ENCODE assay signal across 1 cellular context in genomic region chr21:38989745-38990423, GRCh38.
A peak's percentile ranks its signal among the peaks of the same experiment; 100 is the strongest.
TF ChIP-seq lines count a peak whose summit lies in the region.

No MANE protein-coding gene starts in this region.

TF ChIP-seq in HepG2, 621 proteins besides CTCF, POLR2A, EP300 and RAD21 (continued from another document and continues in another):
- no peak for TF ChIP-seq ZNF407 (CRISPR knock-in tag; IDR thresholded peaks at IDR 0.05; ENCODE audit: not compliant biosample characterization)
- TF ChIP-seq BRCA1 (CRISPR knock-in tag; IDR thresholded peaks at IDR 0.05) = no peak
- TF ChIP-seq, protein P1, sequence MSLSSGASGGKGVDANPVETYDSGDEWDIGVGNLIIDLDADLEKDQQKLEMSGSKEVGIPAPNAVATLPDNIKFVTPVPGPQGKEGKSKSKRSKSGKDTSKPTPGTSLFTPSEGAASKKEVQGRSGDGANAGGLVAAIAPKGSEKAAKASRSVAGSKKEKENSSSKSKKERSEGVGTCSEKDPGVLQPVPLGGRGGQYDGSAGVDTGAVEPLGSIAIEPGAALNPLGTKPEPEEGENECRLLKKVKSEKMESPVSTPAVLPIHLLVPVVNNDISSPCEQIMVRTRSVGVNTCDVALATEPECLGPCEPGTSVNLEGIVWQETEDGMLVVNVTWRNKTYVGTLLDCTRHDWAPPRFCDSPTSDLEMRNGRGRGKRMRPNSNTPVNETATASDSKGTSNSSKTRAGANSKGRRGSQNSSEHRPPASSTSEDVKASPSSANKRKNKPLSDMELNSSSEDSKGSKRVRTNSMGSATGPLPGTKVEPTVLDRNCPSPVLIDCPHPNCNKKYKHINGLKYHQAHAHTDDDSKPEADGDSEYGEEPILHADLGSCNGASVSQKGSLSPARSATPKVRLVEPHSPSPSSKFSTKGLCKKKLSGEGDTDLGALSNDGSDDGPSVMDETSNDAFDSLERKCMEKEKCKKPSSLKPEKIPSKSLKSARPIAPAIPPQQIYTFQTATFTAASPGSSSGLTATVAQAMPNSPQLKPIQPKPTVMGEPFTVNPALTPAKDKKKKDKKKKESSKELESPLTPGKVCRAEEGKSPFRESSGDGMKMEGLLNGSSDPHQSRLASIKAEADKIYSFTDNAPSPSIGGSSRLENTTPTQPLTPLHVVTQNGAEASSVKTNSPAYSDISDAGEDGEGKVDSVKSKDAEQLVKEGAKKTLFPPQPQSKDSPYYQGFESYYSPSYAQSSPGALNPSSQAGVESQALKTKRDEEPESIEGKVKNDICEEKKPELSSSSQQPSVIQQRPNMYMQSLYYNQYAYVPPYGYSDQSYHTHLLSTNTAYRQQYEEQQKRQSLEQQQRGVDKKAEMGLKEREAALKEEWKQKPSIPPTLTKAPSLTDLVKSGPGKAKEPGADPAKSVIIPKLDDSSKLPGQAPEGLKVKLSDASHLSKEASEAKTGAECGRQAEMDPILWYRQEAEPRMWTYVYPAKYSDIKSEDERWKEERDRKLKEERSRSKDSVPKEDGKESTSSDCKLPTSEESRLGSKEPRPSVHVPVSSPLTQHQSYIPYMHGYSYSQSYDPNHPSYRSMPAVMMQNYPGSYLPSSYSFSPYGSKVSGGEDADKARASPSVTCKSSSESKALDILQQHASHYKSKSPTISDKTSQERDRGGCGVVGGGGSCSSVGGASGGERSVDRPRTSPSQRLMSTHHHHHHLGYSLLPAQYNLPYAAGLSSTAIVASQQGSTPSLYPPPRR (CRISPR knock-in tag; IDR thresholded peaks at IDR 0.05; ENCODE audit: borderline replicate concordance) = peak; percentile 76; the same call in 1 of the 2 replicates
- 0 out of 2 replicates have a peak, but pooled peaks have one; percentile 14 for TF ChIP-seq ZNF263 (CRISPR knock-in tag; IDR thresholded peaks at IDR 0.05)
- TF ChIP-seq NONO (IDR thresholded peaks at IDR 0.05) = no peak
- peak; percentile 32; the same call in 1 of the 2 replicates for TF ChIP-seq NONO (CRISPR knock-in tag; conservative IDR thresholded peaks at IDR 0.05)
- TF ChIP-seq KDM5A (IDR thresholded peaks at IDR 0.05; ENCODE audit: borderline replicate concordance, low read length) = no peak
- 0 out of 2 replicates have a peak, but pooled peaks have one; percentile 76 for TF ChIP-seq ZKSCAN8 (CRISPR knock-in tag; IDR thresholded peaks at IDR 0.05; ENCODE audit: borderline replicate concordance)
- TF ChIP-seq RFX1 (IDR thresholded peaks at IDR 0.05) = no peak
- no peak for TF ChIP-seq ZBTB37 (CRISPR knock-in tag; IDR thresholded peaks at IDR 0.05)
- TF ChIP-seq SYNCRIP (IDR thresholded peaks at IDR 0.05; ENCODE audit: insufficient read depth, low read depth, low read length) = no peak
- TF ChIP-seq, protein P2, sequence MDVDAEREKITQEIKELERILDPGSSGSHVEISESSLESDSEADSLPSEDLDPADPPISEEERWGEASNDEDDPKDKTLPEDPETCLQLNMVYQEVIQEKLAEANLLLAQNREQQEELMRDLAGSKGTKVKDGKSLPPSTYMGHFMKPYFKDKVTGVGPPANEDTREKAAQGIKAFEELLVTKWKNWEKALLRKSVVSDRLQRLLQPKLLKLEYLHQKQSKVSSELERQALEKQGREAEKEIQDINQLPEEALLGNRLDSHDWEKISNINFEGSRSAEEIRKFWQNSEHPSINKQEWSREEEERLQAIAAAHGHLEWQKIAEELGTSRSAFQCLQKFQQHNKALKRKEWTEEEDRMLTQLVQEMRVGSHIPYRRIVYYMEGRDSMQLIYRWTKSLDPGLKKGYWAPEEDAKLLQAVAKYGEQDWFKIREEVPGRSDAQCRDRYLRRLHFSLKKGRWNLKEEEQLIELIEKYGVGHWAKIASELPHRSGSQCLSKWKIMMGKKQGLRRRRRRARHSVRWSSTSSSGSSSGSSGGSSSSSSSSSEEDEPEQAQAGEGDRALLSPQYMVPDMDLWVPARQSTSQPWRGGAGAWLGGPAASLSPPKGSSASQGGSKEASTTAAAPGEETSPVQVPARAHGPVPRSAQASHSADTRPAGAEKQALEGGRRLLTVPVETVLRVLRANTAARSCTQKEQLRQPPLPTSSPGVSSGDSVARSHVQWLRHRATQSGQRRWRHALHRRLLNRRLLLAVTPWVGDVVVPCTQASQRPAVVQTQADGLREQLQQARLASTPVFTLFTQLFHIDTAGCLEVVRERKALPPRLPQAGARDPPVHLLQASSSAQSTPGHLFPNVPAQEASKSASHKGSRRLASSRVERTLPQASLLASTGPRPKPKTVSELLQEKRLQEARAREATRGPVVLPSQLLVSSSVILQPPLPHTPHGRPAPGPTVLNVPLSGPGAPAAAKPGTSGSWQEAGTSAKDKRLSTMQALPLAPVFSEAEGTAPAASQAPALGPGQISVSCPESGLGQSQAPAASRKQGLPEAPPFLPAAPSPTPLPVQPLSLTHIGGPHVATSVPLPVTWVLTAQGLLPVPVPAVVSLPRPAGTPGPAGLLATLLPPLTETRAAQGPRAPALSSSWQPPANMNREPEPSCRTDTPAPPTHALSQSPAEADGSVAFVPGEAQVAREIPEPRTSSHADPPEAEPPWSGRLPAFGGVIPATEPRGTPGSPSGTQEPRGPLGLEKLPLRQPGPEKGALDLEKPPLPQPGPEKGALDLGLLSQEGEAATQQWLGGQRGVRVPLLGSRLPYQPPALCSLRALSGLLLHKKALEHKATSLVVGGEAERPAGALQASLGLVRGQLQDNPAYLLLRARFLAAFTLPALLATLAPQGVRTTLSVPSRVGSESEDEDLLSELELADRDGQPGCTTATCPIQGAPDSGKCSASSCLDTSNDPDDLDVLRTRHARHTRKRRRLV (CRISPR knock-in tag; IDR thresholded peaks at IDR 0.05) = no peak
- TF ChIP-seq, protein P3, sequence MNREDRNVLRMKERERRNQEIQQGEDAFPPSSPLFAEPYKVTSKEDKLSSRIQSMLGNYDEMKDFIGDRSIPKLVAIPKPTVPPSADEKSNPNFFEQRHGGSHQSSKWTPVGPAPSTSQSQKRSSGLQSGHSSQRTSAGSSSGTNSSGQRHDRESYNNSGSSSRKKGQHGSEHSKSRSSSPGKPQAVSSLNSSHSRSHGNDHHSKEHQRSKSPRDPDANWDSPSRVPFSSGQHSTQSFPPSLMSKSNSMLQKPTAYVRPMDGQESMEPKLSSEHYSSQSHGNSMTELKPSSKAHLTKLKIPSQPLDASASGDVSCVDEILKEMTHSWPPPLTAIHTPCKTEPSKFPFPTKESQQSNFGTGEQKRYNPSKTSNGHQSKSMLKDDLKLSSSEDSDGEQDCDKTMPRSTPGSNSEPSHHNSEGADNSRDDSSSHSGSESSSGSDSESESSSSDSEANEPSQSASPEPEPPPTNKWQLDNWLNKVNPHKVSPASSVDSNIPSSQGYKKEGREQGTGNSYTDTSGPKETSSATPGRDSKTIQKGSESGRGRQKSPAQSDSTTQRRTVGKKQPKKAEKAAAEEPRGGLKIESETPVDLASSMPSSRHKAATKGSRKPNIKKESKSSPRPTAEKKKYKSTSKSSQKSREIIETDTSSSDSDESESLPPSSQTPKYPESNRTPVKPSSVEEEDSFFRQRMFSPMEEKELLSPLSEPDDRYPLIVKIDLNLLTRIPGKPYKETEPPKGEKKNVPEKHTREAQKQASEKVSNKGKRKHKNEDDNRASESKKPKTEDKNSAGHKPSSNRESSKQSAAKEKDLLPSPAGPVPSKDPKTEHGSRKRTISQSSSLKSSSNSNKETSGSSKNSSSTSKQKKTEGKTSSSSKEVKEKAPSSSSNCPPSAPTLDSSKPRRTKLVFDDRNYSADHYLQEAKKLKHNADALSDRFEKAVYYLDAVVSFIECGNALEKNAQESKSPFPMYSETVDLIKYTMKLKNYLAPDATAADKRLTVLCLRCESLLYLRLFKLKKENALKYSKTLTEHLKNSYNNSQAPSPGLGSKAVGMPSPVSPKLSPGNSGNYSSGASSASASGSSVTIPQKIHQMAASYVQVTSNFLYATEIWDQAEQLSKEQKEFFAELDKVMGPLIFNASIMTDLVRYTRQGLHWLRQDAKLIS (CRISPR knock-in tag; IDR thresholded peaks at IDR 0.05) = no peak
- TF ChIP-seq KDM2A (CRISPR knock-in tag; IDR thresholded peaks at IDR 0.05; ENCODE audit: borderline replicate concordance, low read depth) = peak; percentile 39; the same call in 1 of the 2 replicates
- TF ChIP-seq ZNF234 (CRISPR knock-in tag; conservative IDR thresholded peaks at IDR 0.05) = no peak
- TF ChIP-seq ZNF331 (CRISPR knock-in tag; IDR thresholded peaks at IDR 0.05) = peak; percentile 96
